ENCODE assay signal across 28 cellular contexts in the genomic region with DNA sequence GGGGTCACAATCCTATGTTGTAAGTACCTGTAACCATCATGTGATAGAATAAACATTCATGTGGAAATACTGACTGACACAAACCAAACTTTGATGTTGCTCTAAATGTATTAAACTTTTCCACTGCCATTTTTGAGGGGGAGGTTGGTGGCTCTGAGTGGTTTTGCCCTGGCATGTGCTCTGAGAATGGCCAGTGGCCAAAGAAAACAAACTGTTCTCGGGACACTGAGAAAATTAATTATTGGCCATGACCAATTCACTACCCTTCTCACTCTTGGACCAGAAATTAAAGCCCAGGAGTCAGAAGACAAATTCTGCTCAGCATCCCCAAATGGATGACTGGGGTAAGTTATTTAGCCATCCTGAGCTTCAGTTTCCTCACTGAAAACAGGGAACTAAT.
"Had no signal": no experiment of that assay in that cellular context is flagged by ENCODE, and none has a peak within 500 bp of the region (broad histone marks: within the 10 kb centered on the region; RNA-seq: fewer than 3 reads in every experiment).

No MANE protein-coding gene starts in this region.

- H3K27me3 Mint-ChIP-seq: activated CD4-positive, alpha-beta memory T cell treated with anti-CD3 and anti-CD28 coated beads, Interleukin-2, amount 10 ng/mL, durations not matched to agents 7 days and 5 days; activated CD4-positive, alpha-beta T cell treated with anti-CD3 and anti-CD28 coated beads, Interleukin-2, amount 10 ng/mL, durations not matched to agents 7 days and 5 days; activated naive CD4-positive, alpha-beta T cell treated with anti-CD3 and anti-CD28 coated beads, Interleukin-2, amount 10 ng/mL, durations not matched to agents 7 days and 5 days; activated naive CD8-positive, alpha-beta T cell treated with anti-CD3 and anti-CD28 coated beads, Interleukin-2, amount 10 ng/mL, durations not matched to agents 7 days and 5 days; activated T-cell treated with anti-CD3 and anti-CD28 coated beads, Interleukin-2, amount 50 U/mL, for 24 hours had no signal

- H3K4me3 ChIP-seq: esophagus muscularis mucosa, gastrocnemius medialis had no signal

- H3K9me3 Mint-ChIP-seq: activated CD4-positive, alpha-beta memory T cell treated with anti-CD3 and anti-CD28 coated beads, Interleukin-2, amount 10 ng/mL, durations not matched to agents 7 days and 5 days; activated CD4-positive, alpha-beta T cell treated with anti-CD3 and anti-CD28 coated beads, Interleukin-2, amount 10 ng/mL, durations not matched to agents 7 days and 5 days; activated naive CD4-positive, alpha-beta T cell treated with anti-CD3 and anti-CD28 coated beads, Interleukin-2, amount 10 ng/mL, durations not matched to agents 7 days and 5 days; activated naive CD8-positive, alpha-beta T cell treated with anti-CD3 and anti-CD28 coated beads, Interleukin-2, amount 10 ng/mL, durations not matched to agents 7 days and 5 days; activated T-cell treated with anti-CD3 and anti-CD28 coated beads, Interleukin-2, amount 50 U/mL, for 24 hours; central memory CD8-positive, alpha-beta T cell; effector memory CD8-positive, alpha-beta T cell; T-helper 2 cell treated with Interferon-gamma antibody and Interleukin-4, amounts not matched to agents 5 μg/mL and 100 μg/mL, for 36 hours had no signal

- H3K27ac Mint-ChIP-seq: activated CD4-positive, alpha-beta memory T cell treated with anti-CD3 and anti-CD28 coated beads, Interleukin-2, amount 10 ng/mL, durations not matched to agents 7 days and 5 days; activated CD4-positive, alpha-beta T cell treated with anti-CD3 and anti-CD28 coated beads, Interleukin-2, amount 10 ng/mL, durations not matched to agents 7 days and 5 days; activated naive CD4-positive, alpha-beta T cell treated with anti-CD3 and anti-CD28 coated beads, Interleukin-2, amount 10 ng/mL, durations not matched to agents 7 days and 5 days; activated naive CD4-positive, alpha-beta T cell treated with anti-CD3 and anti-CD28 coated beads, Interleukin-2, amount 50 U/mL, for 72 hours; activated naive CD8-positive, alpha-beta T cell treated with anti-CD3 and anti-CD28 coated beads, Interleukin-2, amount 10 ng/mL, durations not matched to agents 7 days and 5 days; activated T-cell treated with anti-CD3 and anti-CD28 coated beads, Interleukin-2, amount 50 U/mL, for 24 hours; activated T-cell treated with anti-CD3 and anti-CD28 coated beads, Interleukin-2, amount 50 U/mL, for 72 hours; effector memory CD8-positive, alpha-beta T cell; T-helper 17 cell; T-helper 2 cell treated with Interferon-gamma antibody and Interleukin-4, amounts not matched to agents 5 μg/mL and 100 μg/mL, for 36 hours had no signal

- H3K36me3 Mint-ChIP-seq: activated naive CD4-positive, alpha-beta T cell treated with anti-CD3 and anti-CD28 coated beads, Interleukin-2, amount 10 ng/mL, durations not matched to agents 7 days and 5 days; activated naive CD4-positive, alpha-beta T cell treated with anti-CD3 and anti-CD28 coated beads, Interleukin-2, amount 50 U/mL, for 72 hours; activated naive CD8-positive, alpha-beta T cell treated with anti-CD3 and anti-CD28 coated beads, Interleukin-2, amount 10 ng/mL, durations not matched to agents 7 days and 5 days had no signal

- H3K4me1 ChIP-seq: esophagus muscularis mucosa, foreskin keratinocyte, gastrocnemius medialis had no signal

- ATAC-seq: activated naive CD4-positive, alpha-beta T cell treated with anti-CD3 and anti-CD28 coated beads, Interleukin-2, amount 50 U/mL, for 72 hours; activated T-cell treated with anti-CD3 and anti-CD28 coated beads, Interleukin-2, amount 50 U/mL, for 72 hours; effector memory CD8-positive, alpha-beta T cell; foreskin keratinocyte; gastrocnemius medialis; T-helper 17 cell had no signal

- H3K27ac ChIP-seq: brain microvascular endothelial cell, esophagus muscularis mucosa, foreskin keratinocyte, gastrocnemius medialis had no signal

- H3K27me3 ChIP-seq: brain microvascular endothelial cell, esophagus muscularis mucosa, foreskin keratinocyte, gastrocnemius medialis had no signal

- H3K9me3 ChIP-seq: esophagus muscularis mucosa, gastrocnemius medialis had no signal

- DNase-seq: activated CD4-positive, alpha-beta memory T cell treated with anti-CD3 and anti-CD28 coated beads, Interleukin-2, amount 10 ng/mL, durations not matched to agents 7 days and 5 days; activated CD4-positive, alpha-beta T cell treated with anti-CD3 and anti-CD28 coated beads for 1 hour; activated CD4-positive, alpha-beta T cell treated with anti-CD3 and anti-CD28 coated beads for 4 hours; activated CD4-positive, alpha-beta T cell treated with anti-CD3 and anti-CD28 coated beads, Interleukin-2, amount 10 ng/mL, durations not matched to agents 7 days and 5 days; activated CD4-positive, alpha-beta T cell treated with anti-CD3 and anti-CD28 coated beads, Interleukin-2, amount 50 U/mL, for 4 hours; activated CD8-positive, alpha-beta memory T cell treated with anti-CD3 and anti-CD28 coated beads, Interleukin-2, amount 50 U/mL, for 48 hours; activated gamma-delta T cell; activated naive CD4-positive, alpha-beta T cell; activated naive CD4-positive, alpha-beta T cell treated with anti-CD3 and anti-CD28 coated beads, Interleukin-2, amount 10 ng/mL, durations not matched to agents 7 days and 5 days; activated naive CD8-positive, alpha-beta T cell treated with anti-CD3 and anti-CD28 coated beads, Interleukin-2, amount 10 ng/mL, durations not matched to agents 7 days and 5 days; activated T-cell treated with anti-CD3 and anti-CD28 coated beads for 4 hours; activated T-cell treated with anti-CD3 and anti-CD28 coated beads, Interleukin-2, amount 50 U/mL, for 24 hours; activated T-cell treated with anti-CD3 and anti-CD28 coated beads, Interleukin-2, amount 50 U/mL, for 72 hours; brain microvascular endothelial cell; cortex of kidney; dermis blood vessel endothelial cell; effector CD4-positive, alpha-beta T cell; effector memory CD8-positive, alpha-beta T cell; erythroblast; foreskin keratinocyte; gastrocnemius medialis; glutamatergic neuron; T-helper 1 cell; T-helper 17 cell had no signal

- H3K4me3 Mint-ChIP-seq: activated CD4-positive, alpha-beta memory T cell treated with anti-CD3 and anti-CD28 coated beads, Interleukin-2, amount 10 ng/mL, durations not matched to agents 7 days and 5 days; activated CD4-positive, alpha-beta T cell treated with anti-CD3 and anti-CD28 coated beads, Interleukin-2, amount 10 ng/mL, durations not matched to agents 7 days and 5 days; activated naive CD4-positive, alpha-beta T cell treated with anti-CD3 and anti-CD28 coated beads, Interleukin-2, amount 10 ng/mL, durations not matched to agents 7 days and 5 days; activated naive CD8-positive, alpha-beta T cell treated with anti-CD3 and anti-CD28 coated beads, Interleukin-2, amount 10 ng/mL, durations not matched to agents 7 days and 5 days; activated T-cell treated with anti-CD3 and anti-CD28 coated beads, Interleukin-2, amount 50 U/mL, for 24 hours; activated T-cell treated with anti-CD3 and anti-CD28 coated beads, Interleukin-2, amount 50 U/mL, for 72 hours; central memory CD8-positive, alpha-beta T cell; effector memory CD8-positive, alpha-beta T cell; T-helper 17 cell; T-helper 2 cell treated with Interferon-gamma antibody and Interleukin-4, amounts not matched to agents 5 μg/mL and 100 μg/mL, for 36 hours had no signal

- H3K36me3 ChIP-seq: brain microvascular endothelial cell, esophagus muscularis mucosa, gastrocnemius medialis had no signal

- H3K4me1 Mint-ChIP-seq: activated CD4-positive, alpha-beta memory T cell treated with anti-CD3 and anti-CD28 coated beads, Interleukin-2, amount 10 ng/mL, durations not matched to agents 7 days and 5 days; activated CD4-positive, alpha-beta T cell treated with anti-CD3 and anti-CD28 coated beads, Interleukin-2, amount 10 ng/mL, durations not matched to agents 7 days and 5 days; activated naive CD4-positive, alpha-beta T cell treated with anti-CD3 and anti-CD28 coated beads, Interleukin-2, amount 10 ng/mL, durations not matched to agents 7 days and 5 days; activated naive CD8-positive, alpha-beta T cell treated with anti-CD3 and anti-CD28 coated beads, Interleukin-2, amount 10 ng/mL, durations not matched to agents 7 days and 5 days; central memory CD8-positive, alpha-beta T cell; T-helper 17 cell had no signal
